Comparison of ENCODE assay signal across 22 cellular contexts in genomic region chr14:69882915-69883314, GRCh38. TPM values are rescaled to one million over a fixed set of nuclear protein-coding genes. Genes with fewer than 3 reads are reported as not detected.
"Had no signal": no experiment of that assay in that cellular context is flagged by ENCODE, and none has a peak within 500 bp of the region (broad histone marks: within the 10 kb centered on the region; RNA-seq: fewer than 3 reads in every experiment).

No MANE protein-coding gene starts in this region.

- DNase-seq: activated CD4-positive, alpha-beta memory T cell treated with anti-CD3 and anti-CD28 coated beads for 36 hours; activated CD4-positive, alpha-beta T cell treated with anti-CD3 and anti-CD28 coated beads, Interleukin-2, amount 10 ng/mL, durations not matched to agents 7 days and 5 days; activated CD4-positive, CD25-positive, alpha-beta regulatory T cell; activated CD8-positive, alpha-beta memory T cell treated with anti-CD3 and anti-CD28 coated beads for 24 hours; activated effector memory CD4-positive, alpha-beta T cell treated with anti-CD3 and anti-CD28 coated beads, Interleukin-2, amount 50 U/mL, for 16 hours; activated naive CD4-positive, alpha-beta T cell treated with Interleukin-2 at 50 U/mL for 16 hours; activated naive CD8-positive, alpha-beta T cell treated with anti-CD3 and anti-CD28 coated beads, Interleukin-2, amount 50 U/mL, for 24 hours; activated T-cell treated with anti-CD3 and anti-CD28 coated beads, Interleukin-2, amount 50 U/mL, for 4 hours; amniotic stem cell; body of pancreas; Karpas-422; MM.1S; NCI-H1436; NCI-H1694 treated with DMSO at 0.1 percent for 48 hours; NCI-H526; PC-9; SHP77 treated with DMSO at 0.1 percent for 48 hours; T-helper 17 cell; T-helper 9 cell had no signal

- H3K36me3 Mint-ChIP-seq: activated CD4-positive, alpha-beta memory T cell treated with anti-CD3 and anti-CD28 coated beads for 36 hours; activated naive CD4-positive, alpha-beta T cell treated with anti-CD3 and anti-CD28 coated beads, Interleukin-2, amount 50 U/mL, for 72 hours had no signal

- H3K4me3 Mint-ChIP-seq: activated CD4-positive, alpha-beta memory T cell treated with anti-CD3 and anti-CD28 coated beads for 36 hours; activated CD4-positive, alpha-beta T cell treated with anti-CD3 and anti-CD28 coated beads, Interleukin-2, amount 10 ng/mL, durations not matched to agents 7 days and 5 days; activated naive CD8-positive, alpha-beta T cell treated with anti-CD3 and anti-CD28 coated beads, Interleukin-2, amount 50 U/mL, for 24 hours; activated T-cell treated with anti-CD3 and anti-CD28 coated beads, Interleukin-2, amount 50 U/mL, for 4 hours; central memory CD8-positive, alpha-beta T cell; T-helper 17 cell had no signal

- H3K9me3 Mint-ChIP-seq: activated CD4-positive, alpha-beta memory T cell treated with anti-CD3 and anti-CD28 coated beads for 36 hours; activated CD4-positive, alpha-beta T cell treated with anti-CD3 and anti-CD28 coated beads, Interleukin-2, amount 10 ng/mL, durations not matched to agents 7 days and 5 days; activated naive CD4-positive, alpha-beta T cell treated with anti-CD3 and anti-CD28 coated beads, Interleukin-2, amount 50 U/mL, for 72 hours; activated naive CD8-positive, alpha-beta T cell treated with anti-CD3 and anti-CD28 coated beads, Interleukin-2, amount 50 U/mL, for 24 hours; activated T-cell treated with anti-CD3 and anti-CD28 coated beads, Interleukin-2, amount 50 U/mL, for 4 hours; central memory CD8-positive, alpha-beta T cell had no signal

- H3K27ac Mint-ChIP-seq: activated CD4-positive, alpha-beta memory T cell treated with anti-CD3 and anti-CD28 coated beads for 36 hours; activated CD4-positive, alpha-beta T cell treated with anti-CD3 and anti-CD28 coated beads, Interleukin-2, amount 10 ng/mL, durations not matched to agents 7 days and 5 days; activated naive CD4-positive, alpha-beta T cell treated with anti-CD3 and anti-CD28 coated beads, Interleukin-2, amount 50 U/mL, for 72 hours; activated naive CD8-positive, alpha-beta T cell treated with anti-CD3 and anti-CD28 coated beads, Interleukin-2, amount 50 U/mL, for 24 hours; T-helper 17 cell had no signal

- H3K4me1 Mint-ChIP-seq: activated naive CD8-positive, alpha-beta T cell treated with anti-CD3 and anti-CD28 coated beads, Interleukin-2, amount 50 U/mL, for 24 hours; central memory CD8-positive, alpha-beta T cell; T-helper 17 cell had no signal

RNA-seq across cellular contexts. Expression of gene SMOC1, which starts 3.7 kb away (rescaled TPM):
- total RNA-seq: activated CD4-positive, alpha-beta memory T cell treated with anti-CD3 and anti-CD28 coated beads for 36 hours; activated CD4-positive, alpha-beta T cell treated with anti-CD3 and anti-CD28 coated beads, Interleukin-2, amount 10 ng/mL, durations not matched to agents 7 days and 5 days; activated naive CD4-positive, alpha-beta T cell treated with anti-CD3 and anti-CD28 coated beads, Interleukin-2, amount 50 U/mL, for 72 hours; PC-9; SK-MEL-5; T-helper 17 cell had no signal
